27 cellular contexts compared by ENCODE assay signal in genomic region chr9:137193771-137194170, GRCh38. TPM values are rescaled to one million over a fixed set of nuclear protein-coding genes. Genes with fewer than 3 reads are reported as not detected.
A peak's percentile ranks its signal among the peaks of the same experiment; 100 is the strongest.
DNase-seq lines count a peak whose midpoint lies in the region; ATAC-seq, FAIRE-seq and TF ChIP-seq lines count a peak whose summit lies in the region.
"Had no signal": no experiment of that assay in that cellular context is flagged by ENCODE, and none has a peak within 500 bp of the region (broad histone marks: within the 10 kb centered on the region; RNA-seq: fewer than 3 reads in every experiment).

No MANE protein-coding gene starts in this region.

- POLR2A ChIA-PET in HepG2 (lab: Yijun Ruan, JAX), result interaction anchor here (1.9 kb wide), 1 partner anchor 29 kb away, joined by 6 read pairs; no protein-coding TSS in a partner anchor

- 100% methylated on average over 7 of the region's 14 CpGs for WGBS in HepG2 (ENCODE audit: low lambda C conversion rate)
- no CpG with 5 or more reads among the region's 14 CpGs for WGBS in right lobe of liver (ENCODE audit: insufficient coverage, low coverage, low lambda C conversion rate, missing lambda C conversion rate)

- H3K4me1 Mint-ChIP-seq in immature natural killer cell, result peaks cover 11 to 14% of the 10 kb centered on the region in 2 donors

- H3K36me3 Mint-ChIP-seq in immature natural killer cell, result no peaks in the 10 kb centered on the region

- BruUV-seq in HepG2 (replicated peaks; lab: Mats Ljungman, UMichigan), result no TSS peak

- in situ Hi-C loops in HepG2 (cut with HindIII; ENCODE audit: extremely low pct_ligation_motif_present, low pct_unique_long_range_greater_than_20kb), result no loop called here

- peaks cover 46% of the 10 kb centered on the region for H3K79me2 ChIP-seq in HepG2 (ENCODE audit: insufficient read depth, low read length)

- H3K9me3 ChIP-seq in HepG2 (ENCODE audit: low read length) (no peaks in the 10 kb centered on the region), right lobe of liver (no peaks in the 10 kb centered on the region), WERI-Rb-1 (ENCODE audit: severe bottlenecking) (no peaks in the 10 kb centered on the region)
- H3K9me3 ChIP-seq: adrenal gland, BE2C, gastroesophageal sphincter, SK-N-SH, spleen, vagina had no signal

- DNase-seq in HepG2 (ENCODE audit: low spot score), result no peak
- no peak for DNase-seq in right lobe of liver
- DNase-seq in WERI-Rb-1, result no peak
- no peak for DNase-seq in GM19240 (ENCODE audit: insufficient read length, low spot score)
- no peak for DNase-seq in immature natural killer cell
- DNase-seq in NCI-H146 (lab: John Stamatoyannopoulos, UW), result no peak
- DNase-seq: ACHN; activated CD4-positive, alpha-beta memory T cell treated with anti-CD3 and anti-CD28 coated beads for 36 hours; activated CD4-positive, CD25-positive, alpha-beta regulatory T cell; activated naive CD4-positive, alpha-beta T cell treated with Interleukin-2 at 50 U/mL for 16 hours; BE2C; brain microvascular endothelial cell; HCEC 1CT; NCI-H510A; retina; SK-N-SH; spleen; stimulated activated CD4-positive, alpha-beta T cell treated with anti-CD3 and anti-CD28 coated beads, Interleukin-2, amount 100 ng/mL, for 24 hours; stimulated activated naive CD8-positive, alpha-beta T cell treated with anti-CD3 and anti-CD28 coated beads, Interleukin-15, Interleukin-2, amounts not matched to agents 100 U/mL and 50 U/mL, for 24 hours had no signal

- H3K36me3 ChIP-seq in HepG2 (replicated peaks in 1 of 2; ENCODE audit: control insufficient read depth in 1 of 2, insufficient read depth in 2 of 2, low read length in 2 of 2) (peaks cover 9 to 14% of the 10 kb centered on the region in 2 experiments; a peak in 3 of 5 replicates), right lobe of liver (peaks cover 0 to 10% (median 0%) of the 10 kb centered on the region in 4 donors), WERI-Rb-1 (peaks cover 4% of the 10 kb centered on the region; the same call in 1 of the 2 replicates)

- H3K4me1 ChIP-seq in HepG2 (ENCODE audit: insufficient read depth, low read length) (peaks cover 57% of the 10 kb centered on the region), right lobe of liver (peaks cover 0 to 59% (median 27%) of the 10 kb centered on the region in 4 donors)

- intact Hi-C loops in HepG2 (cut with micrococcal nuclease; ENCODE audit: unreplicated experiment) (no loop called here), right lobe of liver (cut with DNase I) (no loop called here)

- TF ChIP-seq CTCF in HepG2 (CRISPR knock-in tag; IDR thresholded peaks at IDR 0.05) (no peak), right lobe of liver (IDR thresholded peaks at IDR 0.05) (no peak), WERI-Rb-1 (IDR thresholded peaks at IDR 0.05; ENCODE audit: low read depth, low read length) (no peak)

- no peak for FAIRE-seq in HepG2 (lab: Jason Lieb, UNC)
- FAIRE-seq: GM12892 had no signal

- H2AFZ ChIP-seq in HepG2 (ENCODE audit: low read length), result no peak overlapping the region
- H2AFZ ChIP-seq: parathyroid adenoma had no signal

- no peak overlapping the region for H3K27ac Mint-ChIP-seq in immature natural killer cell
- H3K27ac Mint-ChIP-seq: activated CD4-positive, alpha-beta memory T cell treated with anti-CD3 and anti-CD28 coated beads for 36 hours; memory B cell had no signal

- no peak overlapping the region for H3K4me2 ChIP-seq in HepG2 (ENCODE audit: low read depth, low read length)
- H3K4me2 ChIP-seq: SK-N-SH had no signal

- peaks cover 0 to 2% (median 1%) of the 10 kb centered on the region in 3 donors for H3K27me3 Mint-ChIP-seq in immature natural killer cell (ENCODE audit: low read depth in 3 of 3)
- H3K27me3 Mint-ChIP-seq: activated CD4-positive, alpha-beta memory T cell treated with anti-CD3 and anti-CD28 coated beads for 36 hours; memory B cell had no signal

- H3K27me3 ChIP-seq in HepG2 (ENCODE audit: control insufficient read depth in 1 of 2, insufficient read depth in 2 of 2, low read length in 2 of 2), result no peaks in the 10 kb centered on the region
- H3K27me3 ChIP-seq in right lobe of liver, result no peaks in the 10 kb centered on the region
- H3K27me3 ChIP-seq in WERI-Rb-1 (ENCODE audit: insufficient read depth, low read depth, severe bottlenecking), result no peaks in the 10 kb centered on the region
- H3K27me3 ChIP-seq in layer of hippocampus (ENCODE audit: control insufficient read depth, insufficient read depth, low read length), result no peaks in the 10 kb centered on the region
- H3K27me3 ChIP-seq: adrenal gland, BE2C, brain microvascular endothelial cell, gastroesophageal sphincter, spleen, vagina had no signal

- TF ChIP-seq RAD21 in HepG2 (CRISPR knock-in tag; IDR thresholded peaks at IDR 0.05), result no peak

- no peak for ATAC-seq in HepG2
- ATAC-seq in right lobe of liver, result no peak
- no peak for ATAC-seq in HG02884 (IDR thresholded peaks at IDR 0.05; ENCODE audit: unreplicated experiment)
- ATAC-seq: gastroesophageal sphincter; stimulated activated naive CD8-positive, alpha-beta T cell treated with anti-CD3 and anti-CD28 coated beads, Interleukin-15, Interleukin-2, amounts not matched to agents 100 U/mL and 50 U/mL, for 24 hours had no signal

- H3K27ac ChIP-seq in HepG2 (ENCODE audit: extremely low read length, insufficient read depth, low read length) (no peak overlapping the region), right lobe of liver (peak overlapping the region in 1 of 3 donors; percentile 55), WERI-Rb-1 (peak overlapping the region; percentile 77), layer of hippocampus (ENCODE audit: low read depth, low read length) (peak overlapping the region; percentile 100)
- H3K27ac ChIP-seq: adrenal gland, brain microvascular endothelial cell, parathyroid adenoma, spleen, vagina had no signal

- no peak overlapping the region for H3K4me3 Mint-ChIP-seq in immature natural killer cell
- H3K4me3 Mint-ChIP-seq: activated CD4-positive, alpha-beta memory T cell treated with anti-CD3 and anti-CD28 coated beads for 36 hours; memory B cell had no signal

- H3K9me3 Mint-ChIP-seq in immature natural killer cell, result no peaks in the 10 kb centered on the region
- H3K9me3 Mint-ChIP-seq: activated CD4-positive, alpha-beta memory T cell treated with anti-CD3 and anti-CD28 coated beads for 36 hours; memory B cell had no signal

- H3K4me3 ChIP-seq in HepG2 (replicated peaks in 1 of 3; ENCODE audit: insufficient read depth in 1 of 3, low read depth in 2 of 3, low read length in 3 of 3), result no peak overlapping the region
- H3K4me3 ChIP-seq in right lobe of liver, result no peak overlapping the region
- H3K4me3 ChIP-seq in WERI-Rb-1 (ENCODE audit: low read depth, low read length), result no peak overlapping the region
- H3K4me3 ChIP-seq: adrenal gland, gastroesophageal sphincter, spleen, vagina had no signal

- CTCF ChIA-PET in HepG2 (lab: Yijun Ruan, JAX; ENCODE audit: low intra/inter-chr PET ratio, low total read pairs), result no interaction called here

- TF ChIP-seq EP300 in HepG2 (IDR thresholded peaks at IDR 0.05; ENCODE audit: low read depth in 2 of 2, low read length in 2 of 2), result no peak
- no peak for TF ChIP-seq EP300 in HepG2 (CRISPR knock-in tag; IDR thresholded peaks at IDR 0.05; ENCODE audit: borderline replicate concordance)

- TF ChIP-seq POLR2A in HepG2 (IDR thresholded peaks at IDR 0.05; ENCODE audit: insufficient read depth in 1 of 2, low read depth in 2 of 2, low read length in 2 of 2) (no peak), right lobe of liver (IDR thresholded peaks at IDR 0.05) (no peak)

- no peaks in the 10 kb centered on the region; the same call in 1 of the 2 replicates for H4K20me1 ChIP-seq in HepG2 (ENCODE audit: insufficient read depth, low read length)

- H3K9ac ChIP-seq in HepG2 (ENCODE audit: insufficient read depth, low read depth, low read length), result no peak overlapping the region
- H3K9ac ChIP-seq: parathyroid adenoma, SK-N-SH had no signal

RNA-seq across cellular contexts. Expression of gene SSNA1, which starts 5.3 kb away (rescaled TPM):
- total RNA-seq in HepG2 (2016; rRNA removed; fragmentation: Illumina TruSeq; extraction: Trizol) (41.2 and 49.4 TPM in 2 replicates), right lobe of liver (10 to 100 TPM; 21.5 to 53.3 (median 25.5) TPM)
- 92.0 and 105 TPM in 2 replicates for total RNA-seq in HepG2 (2016; cell fraction: cytosol; rRNA removed; fragmentation: Illumina TruSeq; extraction: Trizol; ENCODE audit: low read depth)
- total RNA-seq in HepG2 (2016; cell fraction: insoluble cytoplasmic fraction; rRNA removed; fragmentation: Illumina TruSeq; extraction: Trizol), result 41.5 and 51.7 TPM in 2 replicates
- total RNA-seq in HepG2 (2016; cell fraction: membrane; rRNA removed; fragmentation: Illumina TruSeq; extraction: Trizol), result 94.3 and 110 TPM in 2 replicates
- 19.3 TPM in 2 replicates for total RNA-seq in HepG2 (2016; cell fraction: nucleus; rRNA removed; fragmentation: Illumina TruSeq; extraction: Trizol)
- polyA plus RNA-seq in HepG2 (2011; rRNA removed) (35.9 and 44.8 TPM in 2 replicates), immature natural killer cell (100 to 1,000 TPM; 164 to 191 (median 181) TPM)
- 38.7 and 58.7 TPM in 2 replicates for polyA plus RNA-seq in HepG2 (2011; cell fraction: cytosol; rRNA removed)
- 26.1 and 28.6 TPM in 2 replicates for polyA plus RNA-seq in HepG2 (2011; cell fraction: nucleus; rRNA removed)
- polyA plus RNA-seq in HepG2 (2012), result 18.0 and 31.4 TPM in 2 replicates
- 109 and 132 TPM in 2 replicates for polyA plus RNA-seq in HepG2 (2016; cell fraction: cytosol; fragmentation: Illumina TruSeq; extraction: Trizol; ENCODE audit: low read depth)
- 49.3 and 50.3 TPM in 2 replicates for polyA plus RNA-seq in HepG2 (2016; cell fraction: insoluble cytoplasmic fraction; fragmentation: Illumina TruSeq; extraction: Trizol; ENCODE audit: low read depth)
- 89.4 and 104 TPM in 2 replicates for polyA plus RNA-seq in HepG2 (2016; cell fraction: membrane; fragmentation: Illumina TruSeq; extraction: Trizol; ENCODE audit: low read depth)
- 39.2 and 44.3 TPM in 2 replicates for polyA plus RNA-seq in HepG2 (2016; cell fraction: nucleus; fragmentation: Illumina TruSeq; extraction: Trizol; ENCODE audit: insufficient read depth, low read depth)
- 18.2 and 39.2 TPM in 2 replicates for polyA minus RNA-seq in HepG2 (2011; rRNA and poly(A)+ RNA removed; ENCODE audit: low replicate concordance)
- polyA minus RNA-seq in HepG2 (2011; cell fraction: cytosol; rRNA and poly(A)+ RNA removed), result 12.4 and 13.8 TPM in 2 replicates
- polyA minus RNA-seq in HepG2 (2011; cell fraction: nucleus; rRNA and poly(A)+ RNA removed), result 4.1 TPM in 2 replicates

RNA-seq across cellular contexts. Expression of gene ANAPC2, which starts 5.4 kb away (rescaled TPM):
- total RNA-seq in HepG2 (2016; rRNA removed; fragmentation: Illumina TruSeq; extraction: Trizol) (7.4 and 12.3 TPM in 2 replicates), right lobe of liver (10 to 100 TPM; 16.1 to 36.5 (median 27.9) TPM)
- total RNA-seq in HepG2 (2016; cell fraction: cytosol; rRNA removed; fragmentation: Illumina TruSeq; extraction: Trizol; ENCODE audit: low read depth), result 22.4 and 23.5 TPM in 2 replicates
- 6.6 and 15.0 TPM in 2 replicates for total RNA-seq in HepG2 (2016; cell fraction: insoluble cytoplasmic fraction; rRNA removed; fragmentation: Illumina TruSeq; extraction: Trizol)
- 6.3 and 6.7 TPM in 2 replicates for total RNA-seq in HepG2 (2016; cell fraction: membrane; rRNA removed; fragmentation: Illumina TruSeq; extraction: Trizol)
- 17.6 and 21.6 TPM in 2 replicates for total RNA-seq in HepG2 (2016; cell fraction: nucleus; rRNA removed; fragmentation: Illumina TruSeq; extraction: Trizol)
- polyA plus RNA-seq in HepG2 (2011; rRNA removed) (15.4 and 21.6 TPM in 2 replicates), immature natural killer cell (1 to 10 TPM; 4.2 to 7.0 (median 5.3) TPM)
- 5.4 and 9.8 TPM in 2 replicates for polyA plus RNA-seq in HepG2 (2011; cell fraction: cytosol; rRNA removed)
- polyA plus RNA-seq in HepG2 (2011; cell fraction: nucleus; rRNA removed), result 144 and 175 TPM in 2 replicates
- polyA plus RNA-seq in HepG2 (2012), result 13.6 and 16.6 TPM in 2 replicates
- 2.4 and 3.3 TPM in 2 replicates for polyA plus RNA-seq in HepG2 (2016; cell fraction: cytosol; fragmentation: Illumina TruSeq; extraction: Trizol; ENCODE audit: low read depth)
- polyA plus RNA-seq in HepG2 (2016; cell fraction: insoluble cytoplasmic fraction; fragmentation: Illumina TruSeq; extraction: Trizol; ENCODE audit: low read depth), result 11.2 and 14.3 TPM in 2 replicates
- polyA plus RNA-seq in HepG2 (2016; cell fraction: membrane; fragmentation: Illumina TruSeq; extraction: Trizol; ENCODE audit: low read depth), result 4.1 TPM in 2 replicates
- polyA plus RNA-seq in HepG2 (2016; cell fraction: nucleus; fragmentation: Illumina TruSeq; extraction: Trizol; ENCODE audit: insufficient read depth, low read depth), result 64.9 and 72.0 TPM in 2 replicates
- 27.3 and 55.4 TPM in 2 replicates for polyA minus RNA-seq in HepG2 (2011; rRNA and poly(A)+ RNA removed; ENCODE audit: low replicate concordance)
- 14.7 and 17.5 TPM in 2 replicates for polyA minus RNA-seq in HepG2 (2011; cell fraction: cytosol; rRNA and poly(A)+ RNA removed)
- polyA minus RNA-seq in HepG2 (2011; cell fraction: nucleus; rRNA and poly(A)+ RNA removed), result 33.0 and 36.8 TPM in 2 replicates

RNA-seq across cellular contexts. Expression of gene TPRN, which starts 6.8 kb away (rescaled TPM):
- total RNA-seq in HepG2 (2016; rRNA removed; fragmentation: Illumina TruSeq; extraction: Trizol), result 17.5 and 19.2 TPM in 2 replicates
- total RNA-seq in HepG2 (2016; cell fraction: cytosol; rRNA removed; fragmentation: Illumina TruSeq; extraction: Trizol; ENCODE audit: low read depth), result 5.6 and 22.6 TPM in 2 replicates
- total RNA-seq in HepG2 (2016; cell fraction: insoluble cytoplasmic fraction; rRNA removed; fragmentation: Illumina TruSeq; extraction: Trizol), result 15.6 and 20.1 TPM in 2 replicates
- total RNA-seq in HepG2 (2016; cell fraction: membrane; rRNA removed; fragmentation: Illumina TruSeq; extraction: Trizol), result 14.6 and 15.6 TPM in 2 replicates
- 13.8 and 14.1 TPM in 2 replicates for total RNA-seq in HepG2 (2016; cell fraction: nucleus; rRNA removed; fragmentation: Illumina TruSeq; extraction: Trizol)
- 10.1 and 12.4 TPM in 2 replicates for polyA plus RNA-seq in HepG2 (2011; rRNA removed)
- polyA plus RNA-seq in HepG2 (2011; cell fraction: cytosol; rRNA removed), result 8.3 and 14.4 TPM in 2 replicates
- polyA plus RNA-seq in HepG2 (2011; cell fraction: nucleus; rRNA removed), result 41.5 and 45.5 TPM in 2 replicates
- polyA plus RNA-seq in HepG2 (2012), result 12.2 and 16.0 TPM in 2 replicates
- polyA plus RNA-seq in HepG2 (2016; cell fraction: cytosol; fragmentation: Illumina TruSeq; extraction: Trizol; ENCODE audit: low read depth), result 6.0 and 6.8 TPM in 2 replicates
- 17.5 and 21.2 TPM in 2 replicates for polyA plus RNA-seq in HepG2 (2016; cell fraction: insoluble cytoplasmic fraction; fragmentation: Illumina TruSeq; extraction: Trizol; ENCODE audit: low read depth)
- 10.8 and 12.2 TPM in 2 replicates for polyA plus RNA-seq in HepG2 (2016; cell fraction: membrane; fragmentation: Illumina TruSeq; extraction: Trizol; ENCODE audit: low read depth)
- 25.7 and 31.2 TPM in 2 replicates for polyA plus RNA-seq in HepG2 (2016; cell fraction: nucleus; fragmentation: Illumina TruSeq; extraction: Trizol; ENCODE audit: insufficient read depth, low read depth)
- polyA minus RNA-seq in HepG2 (2011; rRNA and poly(A)+ RNA removed; ENCODE audit: low replicate concordance), result 13.0 and 24.4 TPM in 2 replicates
- polyA minus RNA-seq in HepG2 (2011; cell fraction: cytosol; rRNA and poly(A)+ RNA removed), result 14.2 and 15.9 TPM in 2 replicates
- polyA minus RNA-seq in HepG2 (2011; cell fraction: nucleus; rRNA and poly(A)+ RNA removed), result 10.0 and 12.4 TPM in 2 replicates
- 10 to 100 TPM; 12.1 to 28.9 (median 18.1) TPM for total RNA-seq in right lobe of liver
- polyA plus RNA-seq in immature natural killer cell, result 1 to 10 TPM in 1 of 3 donors, under 1 TPM in 2; 0.11 to 1.1 (median 0.60) TPM

RNA-seq across cellular contexts. Expression of gene TMEM203, which starts 11.7 kb away (rescaled TPM):
- total RNA-seq in HepG2 (2016; rRNA removed; fragmentation: Illumina TruSeq; extraction: Trizol) (36.7 and 36.9 TPM in 2 replicates), right lobe of liver (10 to 100 TPM; 17.7 to 28.0 (median 23.9) TPM)
- total RNA-seq in HepG2 (2016; cell fraction: cytosol; rRNA removed; fragmentation: Illumina TruSeq; extraction: Trizol; ENCODE audit: low read depth), result 13.2 and 14.3 TPM in 2 replicates
- total RNA-seq in HepG2 (2016; cell fraction: insoluble cytoplasmic fraction; rRNA removed; fragmentation: Illumina TruSeq; extraction: Trizol), result 37.8 TPM in 2 replicates
- 34.6 and 37.7 TPM in 2 replicates for total RNA-seq in HepG2 (2016; cell fraction: membrane; rRNA removed; fragmentation: Illumina TruSeq; extraction: Trizol)
- 15.2 and 16.6 TPM in 2 replicates for total RNA-seq in HepG2 (2016; cell fraction: nucleus; rRNA removed; fragmentation: Illumina TruSeq; extraction: Trizol)
- polyA plus RNA-seq in HepG2 (2011; rRNA removed) (23.0 and 23.4 TPM in 2 replicates), immature natural killer cell (100 to 1,000 TPM; 131 to 169 (median 142) TPM)
- polyA plus RNA-seq in HepG2 (2011; cell fraction: cytosol; rRNA removed), result 27.7 and 31.7 TPM in 2 replicates
- 12.2 and 13.2 TPM in 2 replicates for polyA plus RNA-seq in HepG2 (2011; cell fraction: nucleus; rRNA removed)
- 22.5 and 22.9 TPM in 2 replicates for polyA plus RNA-seq in HepG2 (2012)
- 12.4 and 14.0 TPM in 2 replicates for polyA plus RNA-seq in HepG2 (2016; cell fraction: cytosol; fragmentation: Illumina TruSeq; extraction: Trizol; ENCODE audit: low read depth)
- polyA plus RNA-seq in HepG2 (2016; cell fraction: insoluble cytoplasmic fraction; fragmentation: Illumina TruSeq; extraction: Trizol; ENCODE audit: low read depth), result 38.8 and 39.8 TPM in 2 replicates
- 29.6 and 33.1 TPM in 2 replicates for polyA plus RNA-seq in HepG2 (2016; cell fraction: membrane; fragmentation: Illumina TruSeq; extraction: Trizol; ENCODE audit: low read depth)
- polyA plus RNA-seq in HepG2 (2016; cell fraction: nucleus; fragmentation: Illumina TruSeq; extraction: Trizol; ENCODE audit: insufficient read depth, low read depth), result 29.1 and 31.2 TPM in 2 replicates
- 21.9 and 33.0 TPM in 2 replicates for polyA minus RNA-seq in HepG2 (2011; rRNA and poly(A)+ RNA removed; ENCODE audit: low replicate concordance)
- polyA minus RNA-seq in HepG2 (2011; cell fraction: cytosol; rRNA and poly(A)+ RNA removed), result 12.0 and 13.6 TPM in 2 replicates
- 7.6 TPM in 2 replicates for polyA minus RNA-seq in HepG2 (2011; cell fraction: nucleus; rRNA and poly(A)+ RNA removed)

RNA-seq across cellular contexts. Expression of gene NDOR1, which starts 11.7 kb away (rescaled TPM):
- total RNA-seq in HepG2 (2016; rRNA removed; fragmentation: Illumina TruSeq; extraction: Trizol), result 4.9 and 8.7 TPM in 2 replicates
- 2.1 and 2.9 TPM in 2 replicates for total RNA-seq in HepG2 (2016; cell fraction: cytosol; rRNA removed; fragmentation: Illumina TruSeq; extraction: Trizol; ENCODE audit: low read depth)
- total RNA-seq in HepG2 (2016; cell fraction: insoluble cytoplasmic fraction; rRNA removed; fragmentation: Illumina TruSeq; extraction: Trizol), result 4.4 and 9.2 TPM in 2 replicates
- 2.6 and 3.0 TPM in 2 replicates for total RNA-seq in HepG2 (2016; cell fraction: membrane; rRNA removed; fragmentation: Illumina TruSeq; extraction: Trizol)
- total RNA-seq in HepG2 (2016; cell fraction: nucleus; rRNA removed; fragmentation: Illumina TruSeq; extraction: Trizol), result 7.6 and 9.3 TPM in 2 replicates
- polyA plus RNA-seq in HepG2 (2011; rRNA removed), result 3.6 and 4.2 TPM in 2 replicates
- polyA plus RNA-seq in HepG2 (2011; cell fraction: cytosol; rRNA removed), result 1.4 and 2.3 TPM in 2 replicates
- polyA plus RNA-seq in HepG2 (2011; cell fraction: nucleus; rRNA removed), result 31.8 and 46.8 TPM in 2 replicates
- 4.0 and 5.5 TPM in 2 replicates for polyA plus RNA-seq in HepG2 (2012)
- polyA plus RNA-seq in HepG2 (2016; cell fraction: cytosol; fragmentation: Illumina TruSeq; extraction: Trizol; ENCODE audit: low read depth), result 0.87 and 1.3 TPM in 2 replicates
- polyA plus RNA-seq in HepG2 (2016; cell fraction: insoluble cytoplasmic fraction; fragmentation: Illumina TruSeq; extraction: Trizol; ENCODE audit: low read depth), result 4.5 and 6.6 TPM in 2 replicates
- polyA plus RNA-seq in HepG2 (2016; cell fraction: membrane; fragmentation: Illumina TruSeq; extraction: Trizol; ENCODE audit: low read depth), result 1.6 and 1.8 TPM in 2 replicates
- 29.3 and 34.2 TPM in 2 replicates for polyA plus RNA-seq in HepG2 (2016; cell fraction: nucleus; fragmentation: Illumina TruSeq; extraction: Trizol; ENCODE audit: insufficient read depth, low read depth)
- polyA minus RNA-seq in HepG2 (2011; rRNA and poly(A)+ RNA removed; ENCODE audit: low replicate concordance), result 5.2 and 15.0 TPM in 2 replicates
- 2.1 and 2.4 TPM in 2 replicates for polyA minus RNA-seq in HepG2 (2011; cell fraction: cytosol; rRNA and poly(A)+ RNA removed)
- 3.4 and 4.5 TPM in 2 replicates for polyA minus RNA-seq in HepG2 (2011; cell fraction: nucleus; rRNA and poly(A)+ RNA removed)
- 1 to 10 TPM; 4.7 to 9.6 (median 7.4) TPM for total RNA-seq in right lobe of liver
- 10 to 100 TPM in 1 of 3 donors, 1 to 10 TPM in 2; 1.7 to 10.3 (median 4.2) TPM for polyA plus RNA-seq in immature natural killer cell
